In the genomic region with DNA sequence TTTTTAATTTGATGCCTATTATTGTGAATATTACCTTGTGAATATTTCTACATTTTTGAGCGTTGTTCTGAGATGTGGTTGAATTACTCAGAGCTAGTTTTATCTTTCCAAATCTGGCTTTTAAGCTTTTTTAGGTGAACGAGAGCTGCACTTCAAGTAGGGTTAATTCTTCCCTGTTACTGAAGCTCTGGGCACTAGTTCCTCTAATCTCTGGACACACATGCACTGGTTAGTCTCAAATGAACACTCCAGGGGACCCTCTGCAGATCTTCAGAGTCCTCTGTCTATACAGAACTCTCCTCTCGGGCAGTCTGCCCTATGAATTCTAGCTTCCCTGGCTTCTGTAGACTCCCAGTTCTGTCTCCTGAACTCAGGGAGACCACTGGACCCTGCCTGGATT, we compare ENCODE assay signal across 15 cellular contexts.
DNase-seq lines count a peak whose midpoint lies in the region; ATAC-seq and TF ChIP-seq lines count a peak whose summit lies in the region.
"Had no signal": no experiment of that assay in that cellular context is flagged by ENCODE, and none has a peak within 500 bp of the region (broad histone marks: within the 10 kb centered on the region; RNA-seq: fewer than 3 reads in every experiment).

No MANE protein-coding gene starts in this region.

- no TSS peak for BruUV-seq in Caco-2 (replicated peaks; lab: Mats Ljungman, UMichigan)

- H2AFZ ChIP-seq in Loucy (ENCODE audit: low read length) = no peak overlapping the region
- no peak overlapping the region for H2AFZ ChIP-seq in SK-N-SH (ENCODE audit: low read depth)

- H3K9me3 Mint-ChIP-seq in Caco-2 (ENCODE audit: unreplicated experiment) = no peaks in the 10 kb centered on the region
- H3K9me3 Mint-ChIP-seq: H9 had no signal

- no peaks in the 10 kb centered on the region for H3K27me3 ChIP-seq in Loucy (ENCODE audit: insufficient read depth, low read length, poor library complexity, severe bottlenecking)
- no peaks in the 10 kb centered on the region; the same call in 1 of the 2 replicates for H3K27me3 ChIP-seq in SK-N-SH (ENCODE audit: insufficient read depth)
- peaks cover 0 to 4% (median 0%) of the 10 kb centered on the region in 4 donors for H3K27me3 ChIP-seq in esophagus squamous epithelium
- H3K27me3 ChIP-seq in Caco-2 (replicated peaks; ENCODE audit: control insufficient read depth, insufficient read depth, low read length) = no peaks in the 10 kb centered on the region; the same call in 1 of the 2 replicates

- WGBS in SK-N-SH (ENCODE audit: low lambda C conversion rate) = 62% methylated on average over 3 of the region's 3 CpGs
- WGBS in esophagus squamous epithelium, 2 donors = 72 to 76% methylated on average over 3 of the region's 3 CpGs

- no peak overlapping the region for H3K27ac Mint-ChIP-seq in Caco-2 (ENCODE audit: unreplicated experiment)
- H3K27ac Mint-ChIP-seq: H9, T-helper 17 cell had no signal

- H3K27ac ChIP-seq in SK-N-SH (ENCODE audit: low read depth in 2 of 2, low read length in 1 of 2) = no peak overlapping the region
- no peak overlapping the region for H3K27ac ChIP-seq in esophagus squamous epithelium

- no peak for TF ChIP-seq POLR2A in esophagus squamous epithelium (IDR thresholded peaks at IDR 0.05)

- H3K4me3 Mint-ChIP-seq in Caco-2 (ENCODE audit: unreplicated experiment) = no peak overlapping the region
- H3K4me3 Mint-ChIP-seq: H9, T-helper 17 cell had no signal

- H3K79me2 ChIP-seq in Loucy (ENCODE audit: insufficient read depth, low read length) (peaks cover 20% of the 10 kb centered on the region; the same call in 1 of the 2 replicates), SK-N-SH (ENCODE audit: insufficient read depth) (no peaks in the 10 kb centered on the region)

- H3K4me1 ChIP-seq in Loucy (ENCODE audit: insufficient read depth, low read length, poor library complexity, severe bottlenecking) (peaks cover 81% of the 10 kb centered on the region), SK-N-SH (ENCODE audit: control insufficient read depth in 1 of 2, insufficient read depth in 2 of 2, low read depth in 1 of 2, low read length in 1 of 2) (peaks cover 0 to 6% of the 10 kb centered on the region in 2 experiments; a peak in 1 of 4 replicates), esophagus squamous epithelium (peaks cover 0 to 7% (median 0%) of the 10 kb centered on the region in 3 donors), Caco-2 (no peaks in the 10 kb centered on the region)

- no peaks in the 10 kb centered on the region for H3K36me3 ChIP-seq in Loucy (ENCODE audit: insufficient read depth, low read length)
- H3K36me3 ChIP-seq in SK-N-SH (replicated peaks in 1 of 2; ENCODE audit: control insufficient read depth in 1 of 2, insufficient read depth in 2 of 2, low read length in 1 of 2) = no peaks in the 10 kb centered on the region
- H3K36me3 ChIP-seq in esophagus squamous epithelium = no peaks in the 10 kb centered on the region
- H3K36me3 ChIP-seq in Caco-2 (ENCODE audit: control insufficient read depth, insufficient read depth, low read length) = no peaks in the 10 kb centered on the region

- DNase-seq in GDM1 (lab: John Stamatoyannopoulos, UW) (peak; percentile 60), SIG-M5 (lab: John Stamatoyannopoulos, UW) (peak; percentile 35), inferior parietal cortex (ENCODE audit: extremely low spot score) (peak; percentile 18), SK-N-SH (no peak), esophagus squamous epithelium (lab: John Stamatoyannopoulos, UW) (no peak), Caco-2 (no peak)
- DNase-seq: C1 segment of cervical spinal cord, DMS79 treated with DMSO at 0.1 percent for 48 hours, H9, NCI-H1105, NCI-H1694 treated with DMSO at 0.1 percent for 48 hours, SHP77 treated with DMSO at 0.1 percent for 48 hours, T-helper 17 cell had no signal

- H4K20me1 ChIP-seq in Loucy (ENCODE audit: insufficient read depth, low read length, poor library complexity, severe bottlenecking) (no peaks in the 10 kb centered on the region), SK-N-SH (ENCODE audit: insufficient read depth) (no peaks in the 10 kb centered on the region)

- H3K9me2 ChIP-seq in Loucy (replicated peaks; ENCODE audit: low read depth, low read length) = no peaks in the 10 kb centered on the region
- no peaks in the 10 kb centered on the region for H3K9me2 ChIP-seq in SK-N-SH

- no peak for TF ChIP-seq RAD21 in SK-N-SH (IDR thresholded peaks at IDR 0.05; ENCODE audit: low read length)

- TF ChIP-seq CTCF in Loucy (conservative IDR thresholded peaks at IDR 0.05; ENCODE audit: low read length) (no peak), SK-N-SH (IDR thresholded peaks at IDR 0.05) (no peak), esophagus squamous epithelium (IDR thresholded peaks at IDR 0.05) (no peak), Caco-2 (IDR thresholded peaks at IDR 0.05; ENCODE audit: insufficient read depth in 1 of 2, low read depth in 1 of 2, low read length in 1 of 2, severe bottlenecking in 1 of 2, unreplicated experiment in 1 of 2) (no peak)

- H3K4me3 ChIP-seq in Loucy (ENCODE audit: low read length, poor library complexity, severe bottlenecking) (peak overlapping the region; percentile 65), SK-N-SH (ENCODE audit: low read depth in 2 of 2, low read length in 1 of 2) (no peak overlapping the region), esophagus squamous epithelium (no peak overlapping the region), Caco-2 (ENCODE audit: low read depth, low read length) (no peak overlapping the region)

- H3K9me3 ChIP-seq in Loucy (ENCODE audit: insufficient read depth, low read depth, low read length) = no peaks in the 10 kb centered on the region
- no peaks in the 10 kb centered on the region for H3K9me3 ChIP-seq in SK-N-SH
- H3K9me3 ChIP-seq in esophagus squamous epithelium = no peaks in the 10 kb centered on the region
- H3K9me3 ChIP-seq in Caco-2 = no peaks in the 10 kb centered on the region

- no peaks in the 10 kb centered on the region for H3K27me3 Mint-ChIP-seq in Caco-2 (ENCODE audit: insufficient read depth, unreplicated experiment)

- intact Hi-C loops in esophagus squamous epithelium (cut with DNase I) (no loop called here), Caco-2 (cut with micrococcal nuclease; ENCODE audit: unreplicated experiment) (loop anchor here (1.0 to 10.0 kb wide), 3 partner anchors 86 to 405 kb away; no protein-coding TSS in a partner anchor)

- POLR2A ChIA-PET in SK-N-SH (lab: Yijun Ruan, JAX) = no interaction called here
- POLR2A ChIA-PET in Caco-2 (lab: Charles Lee) = no interaction called here

- TF ChIP-seq EP300 in SK-N-SH (IDR thresholded peaks at IDR 0.05; ENCODE audit: borderline replicate concordance in 1 of 2, low read depth in 1 of 2, low read length in 1 of 2) = no peak

- H3K9ac ChIP-seq in Loucy (ENCODE audit: low read depth, low read length, poor library complexity, severe bottlenecking) (peak overlapping the region; percentile 93), SK-N-SH (no peak overlapping the region)

- peak overlapping the region; percentile 73 for H3K4me2 ChIP-seq in Loucy (ENCODE audit: low read depth, low read length, poor library complexity, severe bottlenecking)
- H3K4me2 ChIP-seq in SK-N-SH = no peak overlapping the region

- CTCF ChIA-PET in SK-N-SH (lab: Yijun Ruan, JAX) = interaction anchor here (0.7 to 2.2 kb wide), 4 partner anchors 12 to 410 kb away, joined by 3 to 6 read pairs (median 4); no protein-coding TSS in a partner anchor
- CTCF ChIA-PET in Caco-2 (lab: Charles Lee) = interaction anchor here (0.9 to 1.4 kb wide), 2 partner anchors 86 to 335 kb away, joined by 3 to 4 read pairs; no protein-coding TSS in a partner anchor

- H3F3A ChIP-seq in Loucy (ENCODE audit: low read depth) (peaks cover 34% of the 10 kb centered on the region), SK-N-SH (replicated peaks; ENCODE audit: insufficient read depth) (no peaks in the 10 kb centered on the region)

- no peaks in the 10 kb centered on the region for H3K36me3 Mint-ChIP-seq in Caco-2 (ENCODE audit: insufficient read depth, unreplicated experiment)

- H3K4me1 Mint-ChIP-seq in Caco-2 (ENCODE audit: low read depth, unreplicated experiment) = no peaks in the 10 kb centered on the region
- H3K4me1 Mint-ChIP-seq: T-helper 17 cell had no signal

- no peak for ATAC-seq in GM21515 (IDR thresholded peaks at IDR 0.05; ENCODE audit: unreplicated experiment)
- ATAC-seq: T-helper 17 cell had no signal

TF ChIP-seq in SK-N-SH, 30 proteins besides CTCF, POLR2A, EP300 and RAD21:
- TF ChIP-seq FOXJ3 (CRISPR knock-in tag; IDR thresholded peaks at IDR 0.05) = no peak
- no peak for TF ChIP-seq SMC3 (IDR thresholded peaks at IDR 0.05; ENCODE audit: low read depth, low read length)
- TF ChIP-seq, protein P1, sequence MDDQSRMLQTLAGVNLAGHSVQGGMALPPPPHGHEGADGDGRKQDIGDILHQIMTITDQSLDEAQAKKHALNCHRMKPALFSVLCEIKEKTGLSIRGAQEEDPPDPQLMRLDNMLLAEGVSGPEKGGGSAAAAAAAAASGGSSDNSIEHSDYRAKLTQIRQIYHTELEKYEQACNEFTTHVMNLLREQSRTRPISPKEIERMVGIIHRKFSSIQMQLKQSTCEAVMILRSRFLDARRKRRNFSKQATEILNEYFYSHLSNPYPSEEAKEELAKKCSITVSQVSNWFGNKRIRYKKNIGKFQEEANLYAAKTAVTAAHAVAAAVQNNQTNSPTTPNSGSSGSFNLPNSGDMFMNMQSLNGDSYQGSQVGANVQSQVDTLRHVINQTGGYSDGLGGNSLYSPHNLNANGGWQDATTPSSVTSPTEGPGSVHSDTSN (IDR thresholded peaks at IDR 0.05) = no peak
- no peak for TF ChIP-seq TAF1 (IDR thresholded peaks at IDR 0.05; ENCODE audit: borderline replicate concordance, low read depth, low read length)
- TF ChIP-seq FOSL2 (IDR thresholded peaks at IDR 0.05; ENCODE audit: borderline replicate concordance, low read depth) = no peak
- TF ChIP-seq SIN3A (IDR thresholded peaks at IDR 0.05; ENCODE audit: borderline replicate concordance, low read depth, low read length) = no peak
TF ChIP-seq in SK-N-SH: peak in this region for 0.

Comparison
In these comparisons a context has a peak if more than half of its experiments do, and no peak if none do; other contexts are left out.
1. DNase-seq: peak in GDM1 (single experiment), SIG-M5 (single experiment) and inferior parietal cortex (single experiment); none in SK-N-SH (single experiment), esophagus squamous epithelium (single experiment) and Caco-2 (0 of 2).